20 cellular contexts compared by ENCODE assay signal in genomic region chr19:1684573-1684912, GRCh38. TPM values are rescaled to one million over a fixed set of nuclear protein-coding genes. Genes with fewer than 3 reads are reported as not detected.
A peak's percentile ranks its signal among the peaks of the same experiment; 100 is the strongest.
DNase-seq lines count a peak whose midpoint lies in the region; ATAC-seq, FAIRE-seq and TF ChIP-seq lines count a peak whose summit lies in the region.
"Had no signal": no experiment of that assay in that cellular context is flagged by ENCODE, and none has a peak within 500 bp of the region (broad histone marks: within the 10 kb centered on the region; RNA-seq: fewer than 3 reads in every experiment).

No MANE protein-coding gene starts in this region.

- BruUV-seq in K562 (replicated peaks; lab: Mats Ljungman, UMichigan) = no TSS peak

- peak overlapping the region in 1 of 2 experiments; percentile 84; a peak in 2 of 4 replicates for H3K9ac ChIP-seq in K562 (ENCODE audit: insufficient read depth in 1 of 2, low read depth in 2 of 2, low read length in 2 of 2)
- peak overlapping the region; percentile 37 for H3K9ac ChIP-seq in neuronal stem cell (ENCODE audit: low read depth, low read length, poor library complexity)
- H3K9ac ChIP-seq: GM23248 had no signal

- intact Hi-C loops in K562 (cut with micrococcal nuclease) = no loop called here

- no peaks in the 10 kb centered on the region for H3K79me2 ChIP-seq in K562 (ENCODE audit: control insufficient read depth, insufficient read depth, low read length)

- H3K9me3 ChIP-seq in K562 (replicated peaks; ENCODE audit: control insufficient read depth, insufficient read depth, low read depth, low read length) (no peaks in the 10 kb centered on the region), neuronal stem cell (replicated peaks in 1 of 2; ENCODE audit: control insufficient read depth in 2 of 2, insufficient read depth in 1 of 2, low read depth in 1 of 2, low read length in 2 of 2) (no peaks in the 10 kb centered on the region)

- peak overlapping the region; percentile 83 for H2AK5ac ChIP-seq in neuronal stem cell (ENCODE audit: low read depth, low read length)

- no peak overlapping the region for H3K23ac ChIP-seq in neuronal stem cell (ENCODE audit: low read depth, low read length, poor library complexity)

- H3K27ac ChIP-seq in K562 (ENCODE audit: extremely low read depth, low read depth, low read length) (no peak overlapping the region), neuronal stem cell (replicated peaks; ENCODE audit: low read length) (no peak overlapping the region)
- H3K27ac ChIP-seq: GM23248 had no signal

- no peak overlapping the region for H2BK12ac ChIP-seq in neuronal stem cell (ENCODE audit: low read length)

- H2BK5ac ChIP-seq in neuronal stem cell (ENCODE audit: low read length) = no peak overlapping the region

- no peaks in the 10 kb centered on the region for H3K9me1 ChIP-seq in K562 (ENCODE audit: control insufficient read depth, insufficient read depth, low read length)

- WGBS in K562 (ENCODE audit: insufficient coverage, low coverage, missing lambda C conversion rate) = 31% methylated on average over 9 of the region's 10 CpGs
- WGBS in neuronal stem cell (ENCODE audit: extremely low coverage in 2 of 2, insufficient read length in 2 of 2, insufficient replicate concordance in 1 of 2), 2 donors = no CpG with 5 or more reads among the region's 10 CpGs

- POLR2A ChIA-PET in K562 (lab: Yijun Ruan, JAX) = interaction anchor here (0.6 to 1.0 kb wide), 2 partner anchors 79 to 229 kb away, joined by 3 read pairs; partner anchors contain the start of gene UQCR11

- H4K8ac ChIP-seq in neuronal stem cell (ENCODE audit: low read depth, low read length) = no peak overlapping the region

- TF ChIP-seq POLR2A in GM12892 (IDR thresholded peaks at IDR 0.05; ENCODE audit: low read depth, low read length) = no peak
- TF ChIP-seq POLR2A in K562 (conservative IDR thresholded peaks at IDR 0.05) = no peak
- no peak for TF ChIP-seq POLR2A in erythroblast (IDR thresholded peaks at IDR 0.05; ENCODE audit: low read length)

- H3K36me3 ChIP-seq in K562 (ENCODE audit: control insufficient read depth, insufficient read depth, low read length) (no peaks in the 10 kb centered on the region), neuronal stem cell (replicated peaks in 1 of 2; ENCODE audit: control insufficient read depth in 2 of 2, insufficient read depth in 2 of 2, low read length in 2 of 2) (no peaks in the 10 kb centered on the region)

- no peak for TF ChIP-seq EP300 in K562 (IDR thresholded peaks at IDR 0.05; ENCODE audit: low read length)

- DNase-seq in D341Med (ENCODE audit: low spot score) = peak; percentile 26
- DNase-seq in GM12892 (ENCODE audit: insufficient read length) = peak; percentile 13
- peak in 1 of 4 experiments; percentile 3 for DNase-seq in K562 (ENCODE audit: extremely low read depth in 1 of 4, low spot score in 3 of 4)
- DNase-seq in neuronal stem cell (ENCODE audit: low spot score) = no peak
- no peak for DNase-seq in DMS 273 treated with DMSO at 0.1 percent for 48 hours (lab: John Stamatoyannopoulos, UW)
- DNase-seq in erythroblast (lab: John Stamatoyannopoulos, UW) = no peak
- DNase-seq: C1 segment of cervical spinal cord; Calu3; CD4-positive, alpha-beta memory T cell; COR-L47; DMS79; EL; GDM1; GM23248; H9; HFFc6 had no signal

- H3K79me1 ChIP-seq in neuronal stem cell (ENCODE audit: low read depth, low read length) = no peaks in the 10 kb centered on the region

- in situ Hi-C loops in K562 (cut with MboI) = no loop called here

- H2BK120ac ChIP-seq in neuronal stem cell (ENCODE audit: low read depth, low read length) = no peak overlapping the region

- no peaks in the 10 kb centered on the region for H4K20me1 ChIP-seq in K562 (replicated peaks; ENCODE audit: control insufficient read depth, insufficient read depth, low read length)

- no peak for TF ChIP-seq CTCF in K562 (IDR thresholded peaks at IDR 0.05 in 2 of 3, conservative IDR thresholded peaks at IDR 0.05 in 1 of 3; ENCODE audit: insufficient read depth in 2 of 3, low read depth in 1 of 3, low read length in 3 of 3)

- H2BK15ac ChIP-seq in neuronal stem cell (ENCODE audit: low read length) = peak overlapping the region; percentile 24

- no peak overlapping the region for H3K4ac ChIP-seq in neuronal stem cell (ENCODE audit: low read length)

- H3K14ac ChIP-seq in neuronal stem cell (ENCODE audit: low read length) = no peak overlapping the region

- H3K18ac ChIP-seq in neuronal stem cell (ENCODE audit: low read length) = peak overlapping the region; percentile 44

- no peak overlapping the region for H4K91ac ChIP-seq in neuronal stem cell (ENCODE audit: low read depth, low read length, poor library complexity)

- peaks cover 9 to 44% of the 10 kb centered on the region in 2 experiments; a peak in 4 of 5 replicates for H3K4me1 ChIP-seq in K562 (replicated peaks in 1 of 2; ENCODE audit: control insufficient read depth in 2 of 2, insufficient read depth in 2 of 2, low read length in 2 of 2)
- no peaks in the 10 kb centered on the region for H3K4me1 ChIP-seq in neuronal stem cell (ENCODE audit: control insufficient read depth in 2 of 2, insufficient read depth in 1 of 2, low read depth in 1 of 2, low read length in 2 of 2)

- H3K4me3 ChIP-seq in K562 (no peak overlapping the region), neuronal stem cell (ENCODE audit: low read length in 2 of 2) (no peak overlapping the region)
- H3K4me3 ChIP-seq: GM12878, GM23248 had no signal

- FAIRE-seq in GM12892 (lab: Jason Lieb, UNC) = no peak
- FAIRE-seq in K562 (lab: Jason Lieb, UNC) = no peak
- FAIRE-seq: GM12878, GM18507, H1 had no signal

- peak overlapping the region; percentile 46; the same call in 1 of the 2 replicates for H3K4me2 ChIP-seq in K562 (ENCODE audit: insufficient read depth, low read length)
- no peak overlapping the region for H3K4me2 ChIP-seq in neuronal stem cell (ENCODE audit: insufficient read depth, low read length, poor library complexity, severe bottlenecking)

- TF ChIP-seq RAD21 in K562 (CRISPR knock-in tag; conservative IDR thresholded peaks at IDR 0.05 in 1 of 2, IDR thresholded peaks at IDR 0.05 in 1 of 2) = no peak

- H3K27me3 ChIP-seq in K562 (ENCODE audit: control insufficient read depth in 2 of 2, insufficient read depth in 2 of 2, low read length in 2 of 2) (no peaks in the 10 kb centered on the region; a peak in 1 of 5 replicates), neuronal stem cell (ENCODE audit: control insufficient read depth in 3 of 3, insufficient read depth in 3 of 3, low read depth in 1 of 3, low read length in 3 of 3) (peaks cover 0 to 20% (median 4%) of the 10 kb centered on the region in 3 experiments)

- CTCF ChIA-PET in K562 (lab: Yijun Ruan, JAX; ENCODE audit: low intra/inter-chr PET ratio) = no interaction called here

- H2AFZ ChIP-seq in K562 (ENCODE audit: low read depth, low read length) (peak overlapping the region; percentile 26), neuronal stem cell (ENCODE audit: low read length) (no peak overlapping the region)
- H2AFZ ChIP-seq: GM23248 had no signal

- ATAC-seq in K562 = no peak
- ATAC-seq: GM12878, HCT116 had no signal

TF ChIP-seq in K562, 482 proteins besides CTCF, POLR2A, EP300 and RAD21:
- no peak for TF ChIP-seq NR4A1 (CRISPR knock-in tag; IDR thresholded peaks at IDR 0.05)
- no peak for TF ChIP-seq NR4A1 (tag; IDR thresholded peaks at IDR 0.05)
- no peak for TF ChIP-seq USF2 (CRISPR knock-in tag; IDR thresholded peaks at IDR 0.05)
- TF ChIP-seq ZKSCAN1 (IDR thresholded peaks at IDR 0.05; ENCODE audit: low read depth, low read length) = peak; percentile 92
- TF ChIP-seq XRCC5 (IDR thresholded peaks at IDR 0.05; ENCODE audit: low read depth, low read length) = no peak

RNA-seq across cellular contexts. Expression of gene TCF3, which starts 32.1 kb away (rescaled TPM):
- 122 TPM for polyA plus RNA-seq in GM12892 (2012; ENCODE audit: missing spikeins)
- 46.3 and 93.5 TPM in 2 replicates for total RNA-seq in K562 (2011; cell fraction: chromatin; rRNA removed; ENCODE audit: low replicate concordance)
- 72.8 and 74.5 TPM in 2 replicates for total RNA-seq in K562 (2011; cell fraction: nucleolus; rRNA removed)
- total RNA-seq in K562 (2011; cell fraction: nucleoplasm; rRNA removed) = 46.6 and 55.9 TPM in 2 replicates
- 201 and 273 TPM in 2 replicates for total RNA-seq in K562 (2014; rRNA removed)
- 34.6 and 36.1 TPM in 2 replicates for total RNA-seq in K562 (2014; rRNA removed; fragmentation: Illumina TruSeq; extraction: Trizol)
- total RNA-seq in K562 (2015; rRNA removed; fragmentation: Illumina TruSeq; extraction: Trizol) = 84.0 and 96.5 TPM in 2 replicates
- total RNA-seq in K562 (2021) = 229 and 259 TPM in 2 replicates
- polyA plus RNA-seq in K562 (2011; rRNA removed) = 61.7 and 62.0 TPM in 2 replicates
- 76.1 and 277 TPM in 2 replicates for polyA plus RNA-seq in K562 (2011; cell fraction: cytosol; rRNA removed)
- 97.7 and 198 TPM in 2 replicates for polyA plus RNA-seq in K562 (2011; cell fraction: nucleus; rRNA removed)
- 117 and 145 TPM in 2 replicates for polyA plus RNA-seq in K562 (2012)
- polyA plus RNA-seq in K562 (2014; fragmentation: Illumina TruSeq; extraction: Trizol) = 84.9 and 128 TPM in 2 replicates
- 1 to 10 TPM; 5.6 to 5.7 TPM for polyA plus RNA-seq in K562 (2014; fragmentation: Nextera tagmentation; extraction: Ambion mirVana)
- 171 and 173 TPM in 2 replicates for polyA plus RNA-seq in K562 (2014; rRNA removed)
- 17.3 and 29.0 TPM in 2 replicates for polyA minus RNA-seq in K562 (2011; rRNA and poly(A)+ RNA removed)
- 92.9 and 128 TPM in 2 replicates for polyA minus RNA-seq in K562 (2011; cell fraction: cytosol; rRNA and poly(A)+ RNA removed)
- polyA minus RNA-seq in K562 (2011; cell fraction: nucleus; rRNA and poly(A)+ RNA removed) = 30.5 and 31.8 TPM in 2 replicates
- 333 TPM for polyA plus RNA-seq in neuronal stem cell (2013, experiment 1 of 2)
- 334 TPM for polyA plus RNA-seq in neuronal stem cell (2013, experiment 2 of 2)

Comparison
In these comparisons a context has a peak if more than half of its experiments do, and no peak if none do; other contexts are left out.
1. DNase-seq: peak in D341Med (single experiment) and GM12892 (single experiment); none in neuronal stem cell (single experiment), DMS 273 treated with DMSO at 0.1 percent for 48 hours (single experiment) and erythroblast (0 of 2).